ENCODE assay signal across 8 cellular contexts in the genomic region with DNA sequence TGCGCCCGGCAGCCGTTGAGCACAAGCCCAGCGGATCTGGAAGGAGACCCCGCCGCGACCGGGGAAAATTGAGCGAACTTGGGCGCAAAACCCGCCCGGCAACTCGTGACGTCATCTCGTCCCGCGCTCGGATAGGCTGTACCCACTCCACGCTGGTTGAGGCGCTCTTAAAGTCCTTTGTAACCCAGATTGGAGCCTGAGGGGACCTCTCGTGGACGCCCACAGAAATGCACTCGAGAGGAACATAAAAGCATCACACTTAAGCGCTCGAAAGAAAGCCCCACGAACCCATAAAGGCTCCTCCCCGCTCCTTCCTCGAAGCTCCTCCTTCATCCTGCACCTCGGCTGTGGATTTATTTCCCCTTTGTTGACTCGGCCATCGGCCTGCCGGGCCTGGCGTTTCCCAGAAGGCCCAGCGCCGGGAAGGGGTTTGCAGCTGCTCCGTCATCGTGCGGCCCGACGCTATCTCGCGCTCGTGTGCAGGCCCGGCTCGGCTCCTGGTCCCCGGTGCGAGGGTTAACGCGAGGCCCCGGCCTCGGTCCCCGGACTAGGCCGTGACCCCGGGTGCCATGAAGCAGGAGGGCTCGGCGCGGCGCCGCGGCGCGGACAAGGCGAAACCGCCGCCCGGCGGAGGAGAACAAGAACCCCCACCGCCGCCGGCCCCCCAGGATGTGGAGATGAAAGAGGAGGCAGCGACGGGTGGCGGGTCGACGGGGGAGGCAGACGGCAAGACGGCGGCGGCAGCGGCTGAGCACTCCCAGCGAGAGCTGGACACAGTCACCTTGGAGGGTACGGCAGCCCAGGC. TPM values are rescaled to one million over a fixed set of nuclear protein-coding genes. Genes with fewer than 3 reads are reported as not detected.
DNase-seq lines count a peak whose midpoint lies in the region; ATAC-seq and TF ChIP-seq lines count a peak whose summit lies in the region.

A gene (plus strand): TSS at position 406 of the 805 bp plus-strand sequence. CDS start 164 bp downstream, at position 570.

- peak within 1 kb of the TSS; percentile 96 for H3K4me3 Mint-ChIP-seq in activated B cell treated with CpG ODN at 0.5 μM for 24 hours

- TF ChIP-seq CTCF in AG10803 (conservative IDR thresholded peaks at IDR 0.05; ENCODE audit: low read length) (peak; percentile 82), activated B cell treated with CpG ODN at 0.5 μM for 24 hours (IDR thresholded peaks at IDR 0.05) (no peak)

- intact Hi-C loops in activated B cell treated with CpG ODN at 0.5 μM for 24 hours (cut with micrococcal nuclease) = loop anchor here (1.0 to 5.0 kb wide), 14 partner anchors 21 to 519 kb away; a partner anchor contains a TSS

- peak within 1 kb of the TSS; percentile 77 for H3K27ac ChIP-seq in caudate nucleus (ENCODE audit: low read depth, low read length)

- H3K9me3 Mint-ChIP-seq in activated B cell treated with CpG ODN at 0.5 μM for 24 hours = no peaks in the 10 kb centered on the region

- no peaks in the 10 kb centered on the region for H3K27me3 Mint-ChIP-seq in activated B cell treated with CpG ODN at 0.5 μM for 24 hours

- H3K27ac Mint-ChIP-seq in activated B cell treated with CpG ODN at 0.5 μM for 24 hours = peak within 1 kb of the TSS; percentile 96

- peak; percentile 99 for DNase-seq in AG10803 (ENCODE audit: low read depth)
- peak; percentile 99 for DNase-seq in NCI-H345 (lab: John Stamatoyannopoulos, UW)
- DNase-seq in activated B cell treated with CpG ODN at 0.5 μM for 24 hours = peak; percentile 90
- DNase-seq in caudate nucleus (lab: John Stamatoyannopoulos, UW) = peak; percentile 87 to 100 (median 98)
- peak; percentile 98 for DNase-seq in iPS-NIHi7 (ENCODE audit: extremely low spot score)
- peak; percentile 100 for DNase-seq in smooth muscle cell of the brain vasculature (ENCODE audit: low read depth, low spot score)

- ATAC-seq in GM19023 (IDR thresholded peaks at IDR 0.05; ENCODE audit: unreplicated experiment) = peak; percentile 90
- ATAC-seq in HG03280 (IDR thresholded peaks at IDR 0.05; ENCODE audit: unreplicated experiment) = peak; percentile 91
- ATAC-seq in activated B cell treated with CpG ODN at 0.5 μM for 24 hours (ENCODE audit: low read depth) = peak; percentile 93

- H3K4me3 ChIP-seq in AG10803 (ENCODE audit: low read length) = peak within 1 kb of the TSS; percentile 96

- H3K36me3 Mint-ChIP-seq in activated B cell treated with CpG ODN at 0.5 μM for 24 hours (ENCODE audit: low read depth) = peaks cover 36% of the 10 kb centered on the region

- CTCF ChIA-PET in activated B cell treated with CpG ODN at 0.5 μM for 24 hours (lab: Charles Lee) = interaction anchor here (0.6 to 4.7 kb wide), 18 partner anchors 16 to 361 kb away, joined by 3 to 61 read pairs (median 4); a partner anchor contains a TSS

- POLR2A ChIA-PET in activated B cell treated with CpG ODN at 0.5 μM for 24 hours (lab: Charles Lee) = interaction anchor here (0.5 to 3.1 kb wide), 41 partner anchors 22 to 812 kb away, joined by 3 to 39 read pairs (median 5); a partner anchor contains a TSS

- H3K4me1 Mint-ChIP-seq in activated B cell treated with CpG ODN at 0.5 μM for 24 hours = peaks cover 36% of the 10 kb centered on the region

RNA-seq across cellular contexts. Expression of the gene that starts here (rescaled TPM):
- total RNA-seq in activated B cell treated with CpG ODN at 0.5 μM for 24 hours = 115 and 127 TPM in 2 replicates

Comparison
In these comparisons a context has a peak if more than half of its experiments do, and no peak if none do; other contexts are left out.
1. Peak in every context shown above with its lines: DNase-seq, ATAC-seq, H3K4me3 ChIP-seq and H3K27ac ChIP-seq.